ENCODE assay signal across 8 cellular contexts in genomic region chr11:46916669-46917108, GRCh38. TPM values are rescaled to one million over a fixed set of nuclear protein-coding genes. Genes with fewer than 3 reads are reported as not detected.
A peak's percentile ranks its signal among the peaks of the same experiment; 100 is the strongest.
DNase-seq lines count a peak whose midpoint lies in the region; ATAC-seq and TF ChIP-seq lines count a peak whose summit lies in the region.

No MANE protein-coding gene starts in this region.

- H3K36me3 ChIP-seq in thoracic aorta, result no peaks in the 10 kb centered on the region

- peaks cover 0 to 54% of the 10 kb centered on the region in 2 donors for H3K4me1 ChIP-seq in thoracic aorta (ENCODE audit: control insufficient read depth in 1 of 2, low read depth in 2 of 2)

- intact Hi-C loops in lower leg skin (cut with DNase I; ENCODE audit: low total_unique reads), result no loop called here

- peak overlapping the region in 1 of 2 donors; percentile 43 for H3K27ac ChIP-seq in thoracic aorta

- H3K9me3 ChIP-seq in thoracic aorta, result no peaks in the 10 kb centered on the region

- H3K27me3 ChIP-seq in thoracic aorta (replicated peaks; ENCODE audit: insufficient read depth), result no peaks in the 10 kb centered on the region

- in situ Hi-C loops in GM13977 (cut with MboI; ENCODE audit: low pct_unique_long_range_greater_than_20kb, low sequenced_read_pairs, unreplicated experiment), result no loop called here

- TF ChIP-seq POLR2A in lower leg skin (IDR thresholded peaks at IDR 0.05), result no peak

- 1% methylated on average over 16 of the region's 16 CpGs for WGBS in lower leg skin, 2 donors

- H3K4me3 ChIP-seq in lower leg skin (ENCODE audit: low read depth, poor library complexity, severe bottlenecking) (peak overlapping the region; percentile 66), thoracic aorta (peak overlapping the region; percentile 72)

- TF ChIP-seq CTCF in AG09319 (IDR thresholded peaks at IDR 0.05; ENCODE audit: low read depth, low read length), result peak; percentile 38
- no peak for TF ChIP-seq CTCF in GM13977 (IDR thresholded peaks at IDR 0.05; ENCODE audit: extremely low read depth, insufficient read depth, missing control alignments)
- TF ChIP-seq CTCF in lower leg skin (IDR thresholded peaks at IDR 0.05), result no peak
- no peak for TF ChIP-seq CTCF in thoracic aorta (IDR thresholded peaks at IDR 0.05)

- DNase-seq in AG09319 (ENCODE audit: extremely low read depth, low read depth) (no peak), GM13977 (ENCODE audit: low spot score) (peak; percentile 68), SK-N-DZ (ENCODE audit: low spot score) (peak; percentile 60), ecto neural progenitor cell (ENCODE audit: low spot score) (peak; percentile 73), lower leg skin (ENCODE audit: low spot score in 2 of 2) (peak in 1 of 2 donors; percentile 92), thoracic aorta (ENCODE audit: low spot score) (no peak), GM19240 (ENCODE audit: insufficient read length, low spot score) (no peak)

- ATAC-seq in thoracic aorta (ENCODE audit: insufficient number of reproducible peaks, low FRiP score, low read depth) (no peak), HG03097 (IDR thresholded peaks at IDR 0.05; ENCODE audit: low FRiP score, unreplicated experiment) (no peak)

RNA-seq across cellular contexts. Expression of gene LRP4, which starts 1.7 kb away (rescaled TPM):
- 4.2 and 5.8 TPM in 2 replicates for polyA plus RNA-seq in SK-N-DZ (2014; cell fraction: cytosol; rRNA removed)
- polyA plus RNA-seq in SK-N-DZ (2014; cell fraction: nucleus; rRNA removed), result 5.7 and 9.1 TPM in 2 replicates
- total RNA-seq in lower leg skin, result 100 to 1,000 TPM in 3 of 4 donors, 10 to 100 TPM in 1; 65.5 to 164 (median 111) TPM
- 10 to 100 TPM in 1 of 2 donors, 1 to 10 TPM in 1; 8.4 to 21.2 TPM for total RNA-seq in thoracic aorta

RNA-seq across cellular contexts. Expression of gene CSTPP1, which starts 19.9 kb away (rescaled TPM):
- polyA plus RNA-seq in SK-N-DZ (2014; cell fraction: cytosol; rRNA removed), result 40.4 and 41.4 TPM in 2 replicates
- polyA plus RNA-seq in SK-N-DZ (2014; cell fraction: nucleus; rRNA removed), result 20.4 and 22.5 TPM in 2 replicates
- 10 to 100 TPM; 47.5 to 87.6 (median 57.7) TPM for total RNA-seq in lower leg skin
- total RNA-seq in thoracic aorta, result 10 to 100 TPM; 23.4 to 27.6 TPM

Comparison
In these comparisons a context has a peak if more than half of its experiments do, and no peak if none do; other contexts are left out.
1. DNase-seq: peak in GM13977 (single experiment), SK-N-DZ (single experiment) and ecto neural progenitor cell (single experiment); none in AG09319 (single experiment), thoracic aorta (single experiment) and GM19240 (single experiment).